ENCODE assay signal across 8 cellular contexts in genomic region chr2:218687400-218688060, GRCh38. TPM values are rescaled to one million over a fixed set of nuclear protein-coding genes. Genes with fewer than 3 reads are reported as not detected.
DNase-seq lines count a peak whose midpoint lies in the region; TF ChIP-seq lines count a peak whose summit lies in the region.
"Not testable (repeated sequence)": the region's sequence is repeated elsewhere in the genome, so short reads cannot be mapped to it uniquely, and the experiment has no call there.

No MANE protein-coding gene starts in this region.

- not testable (repeated sequence) for H3K4me1 Mint-ChIP-seq in Calu3 (ENCODE audit: low read depth, unreplicated experiment)
- H3K4me1 Mint-ChIP-seq in HFFc6 (ENCODE audit: low read depth): peaks cover 31% of the 10 kb centered on the region

- H3K4me3 Mint-ChIP-seq in Calu3 (ENCODE audit: low read depth, unreplicated experiment); HFFc6: not testable (repeated sequence)

- not testable (repeated sequence) for H3K27me3 ChIP-seq in SJSA1 (replicated peaks)

- not testable (repeated sequence) for H3K27me3 Mint-ChIP-seq in Calu3 (ENCODE audit: unreplicated experiment); HFFc6 (ENCODE audit: insufficient read depth)

- H3K36me3 ChIP-seq in SJSA1: not testable (repeated sequence)

- peak; percentile 69 for TF ChIP-seq CTCF in Calu3 (IDR thresholded peaks at IDR 0.05; ENCODE audit: unreplicated experiment)
- TF ChIP-seq CTCF in HFFc6 (IDR thresholded peaks at IDR 0.05): peak; percentile 87
- TF ChIP-seq CTCF in fibroblast of villous mesenchyme (IDR thresholded peaks at IDR 0.05; ENCODE audit: insufficient read depth, low read depth, low read length): peak; percentile 93

- CTCF ChIA-PET in Calu3 (lab: Charles Lee): interaction anchor here (0.5 to 2.0 kb wide), 9 partner anchors 15 to 160 kb away, joined by 3 to 25 read pairs (median 4); partner anchors contain the start of genes BCS1L, RNF25, STK36 and TTLL4

- H3K4me3 ChIP-seq in SJSA1; fibroblast of villous mesenchyme (ENCODE audit: low read depth, low read length): not testable (repeated sequence)

- not testable (repeated sequence) for H3K36me3 Mint-ChIP-seq in Calu3 (ENCODE audit: insufficient read depth, unreplicated experiment)
- peaks cover 11% of the 10 kb centered on the region; the same call in 1 of the 2 replicates for H3K36me3 Mint-ChIP-seq in HFFc6 (ENCODE audit: low read depth)

- DNase-seq in Calu3 (peak; percentile 67), HFFc6 (peak; percentile 80), NCI-H2107 treated with DMSO at 0.1 percent for 48 hours (lab: John Stamatoyannopoulos, UW; ENCODE audit: unreplicated experiment) (peak; percentile 38), SJSA1 (ENCODE audit: low read depth in 1 of 2, low spot score in 2 of 2) (peak; percentile 35 to 61), amniotic epithelial cell (ENCODE audit: low read depth) (peak; percentile 81), fibroblast of villous mesenchyme (ENCODE audit: low read depth) (peak; percentile 76), midbrain (lab: John Stamatoyannopoulos, UW) (peak; percentile 55), superior temporal gyrus (ENCODE audit: extremely low spot score) (peak; percentile 88)

- intact Hi-C loops in Calu3 (cut with micrococcal nuclease; ENCODE audit: unreplicated experiment): loop anchor here (1.0 kb wide), 2 partner anchors 29 to 160 kb away; no protein-coding TSS in a partner anchor

- not testable (repeated sequence) for H3K27ac ChIP-seq in SJSA1

- H3K4me1 ChIP-seq in SJSA1 (replicated peaks): not testable (repeated sequence)

- not testable (repeated sequence) for H3K9me3 ChIP-seq in SJSA1 (replicated peaks)

- not testable (repeated sequence) for H3K27ac Mint-ChIP-seq in Calu3 (ENCODE audit: unreplicated experiment); HFFc6

- H3K9me3 Mint-ChIP-seq in Calu3 (ENCODE audit: low read depth, unreplicated experiment); HFFc6: not testable (repeated sequence)

- BruUV-seq in Calu3 (replicated peaks; lab: Mats Ljungman, UMichigan): not testable (repeated sequence)

RNA-seq across cellular contexts. Expression of gene STK36, which starts 15.6 kb away (rescaled TPM):
- total RNA-seq in Calu3 (2022) (42.4 and 50.6 TPM in 2 replicates), fibroblast of villous mesenchyme (23.7 and 23.8 TPM in 2 replicates)
- 10 to 100 TPM; 20.0 to 31.0 (median 23.8) TPM for total RNA-seq in HFFc6 (2021; fragmentation: NEBNext Ultra II Directional; extraction: Animal tissue kit (Norgen Biotek cat#: 25700))
- total RNA-seq in SJSA1 (2014; rRNA removed; shearing (Covaris generic)): 7.9 and 8.5 TPM in 2 replicates

RNA-seq across cellular contexts. Expression of gene RNF25, which starts 15.7 kb away (rescaled TPM):
- 32.1 and 36.9 TPM in 2 replicates for total RNA-seq in Calu3 (2022)
- total RNA-seq in HFFc6 (2021; fragmentation: NEBNext Ultra II Directional; extraction: Animal tissue kit (Norgen Biotek cat#: 25700)): 10 to 100 TPM; 32.7 to 47.9 (median 39.2) TPM
- 29.8 and 40.5 TPM in 2 replicates for total RNA-seq in SJSA1 (2014; rRNA removed; shearing (Covaris generic))
- total RNA-seq in fibroblast of villous mesenchyme: 37.4 and 38.4 TPM in 2 replicates

RNA-seq across cellular contexts. Expression of gene TTLL4, which starts 23.1 kb away (rescaled TPM):
- 67.3 and 75.5 TPM in 2 replicates for total RNA-seq in Calu3 (2022)
- 10 to 100 TPM; 16.1 to 19.6 (median 17.0) TPM for total RNA-seq in HFFc6 (2021; fragmentation: NEBNext Ultra II Directional; extraction: Animal tissue kit (Norgen Biotek cat#: 25700))
- 6.4 and 11.0 TPM in 2 replicates for total RNA-seq in SJSA1 (2014; rRNA removed; shearing (Covaris generic))
- total RNA-seq in fibroblast of villous mesenchyme: 12.6 and 19.9 TPM in 2 replicates

RNA-seq across cellular contexts. Expression of gene BCS1L, which starts 28.0 kb away (rescaled TPM):
- total RNA-seq in Calu3 (2022) (57.9 and 61.7 TPM in 2 replicates), fibroblast of villous mesenchyme (28.9 and 29.3 TPM in 2 replicates)
- total RNA-seq in HFFc6 (2021; fragmentation: NEBNext Ultra II Directional; extraction: Animal tissue kit (Norgen Biotek cat#: 25700)): 10 to 100 TPM; 32.9 to 43.5 (median 35.8) TPM
- total RNA-seq in SJSA1 (2014; rRNA removed; shearing (Covaris generic)): 35.8 and 45.0 TPM in 2 replicates

RNA-seq across cellular contexts. Expression of gene ZNF142, which starts 28.1 kb away (rescaled TPM):
- 42.8 and 43.3 TPM in 2 replicates for total RNA-seq in Calu3 (2022)
- 10 to 100 TPM; 21.2 to 24.9 (median 23.5) TPM for total RNA-seq in HFFc6 (2021; fragmentation: NEBNext Ultra II Directional; extraction: Animal tissue kit (Norgen Biotek cat#: 25700))
- total RNA-seq in SJSA1 (2014; rRNA removed; shearing (Covaris generic)): 6.9 and 7.2 TPM in 2 replicates
- total RNA-seq in fibroblast of villous mesenchyme: 14.7 and 14.8 TPM in 2 replicates

Comparison
In these comparisons a context has a peak if more than half of its experiments do, and no peak if none do; other contexts are left out.
1. DNase-seq: peak in every context shown above with its lines; median percentile 88 in superior temporal gyrus; 81 in amniotic epithelial cell; 80 in HFFc6; 76 in fibroblast of villous mesenchyme; 67 in Calu3; 55 in midbrain; 48 in SJSA1; 38 in NCI-H2107 treated with DMSO at 0.1 percent for 48 hours.